9 cellular contexts compared by ENCODE assay signal in the genomic region with DNA sequence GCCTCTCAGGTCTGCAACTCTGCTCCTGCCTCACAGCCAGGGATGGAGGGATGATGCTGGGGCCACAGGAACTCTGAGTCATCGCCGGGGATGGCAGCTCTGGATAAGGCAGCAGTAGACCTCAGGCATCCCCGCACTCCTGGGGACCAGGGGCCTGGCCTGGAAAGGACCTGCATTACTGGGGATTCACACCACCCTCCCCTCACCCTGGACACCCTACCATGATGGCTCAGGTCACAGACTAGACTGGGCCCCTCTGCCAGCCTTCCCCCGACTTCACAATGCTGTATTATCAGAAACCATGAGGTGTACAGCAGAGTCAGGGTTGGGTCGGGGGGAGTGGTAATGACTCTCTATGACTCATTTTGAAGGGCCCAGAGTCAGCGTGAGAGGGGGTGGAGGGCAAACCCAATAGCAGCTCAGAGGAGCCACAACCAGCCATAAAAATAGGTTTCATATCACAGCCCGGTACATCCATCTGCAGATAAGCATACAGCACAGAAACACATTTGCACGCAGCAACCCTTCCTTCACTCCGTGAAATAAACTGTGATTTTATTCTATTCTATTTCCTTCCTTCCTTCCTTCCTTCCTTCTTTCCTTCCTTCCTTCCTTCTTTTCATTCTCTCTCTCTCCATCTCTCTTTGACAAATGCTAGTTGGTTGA. TPM values are rescaled to one million over a fixed set of nuclear protein-coding genes. Genes with fewer than 3 reads are reported as not detected.
DNase-seq lines count a peak whose midpoint lies in the region; ATAC-seq, FAIRE-seq and TF ChIP-seq lines count a peak whose summit lies in the region.
"Had no signal": no experiment of that assay in that cellular context is flagged by ENCODE, and none has a peak within 500 bp of the region (broad histone marks: within the 10 kb centered on the region; RNA-seq: fewer than 3 reads in every experiment).

No MANE protein-coding gene starts in this region.

- TF ChIP-seq CTCF in GM20000 (IDR thresholded peaks at IDR 0.05; ENCODE audit: extremely low read depth, missing control alignments): no peak
- TF ChIP-seq CTCF in GM12878 (IDR thresholded peaks at IDR 0.05 in 2 of 3, conservative IDR thresholded peaks at IDR 0.05 in 1 of 3; ENCODE audit: control insufficient read depth in 2 of 3, extremely low read depth in 1 of 3, insufficient read depth in 1 of 3, low read depth in 3 of 3, low read length in 3 of 3): no peak
- no peak for TF ChIP-seq CTCF in adrenal gland (IDR thresholded peaks at IDR 0.05)

- in situ Hi-C loops in GM12878 (cut with MboI): no loop called here

- no peak overlapping the region for H3K9ac ChIP-seq in GM12878 (ENCODE audit: control insufficient read depth, insufficient read depth, low read length)

- peak; percentile 77 for FAIRE-seq in GM12878 (lab: Jason Lieb, UNC)

- H3K36me3 ChIP-seq in GM12878 (ENCODE audit: control insufficient read depth in 2 of 2, insufficient read depth in 2 of 2, low read length in 1 of 2) (no peaks in the 10 kb centered on the region), adrenal gland (replicated peaks in 1 of 2) (no peaks in the 10 kb centered on the region)

- ATAC-seq in T-helper 17 cell (peak; percentile 91), GM12878 (no peak; the same call in 2 of the 3 replicates), GM21529 (IDR thresholded peaks at IDR 0.05; ENCODE audit: unreplicated experiment) (no peak)

- TF ChIP-seq RAD21 in GM12878 (IDR thresholded peaks at IDR 0.05; ENCODE audit: insufficient read depth, low read depth, low read length): peak; percentile 6; the same call in 1 of the 2 replicates

- no peak overlapping the region for H3K27ac Mint-ChIP-seq in T-helper 17 cell

- BruUV-seq in GM12878 (replicated peaks; lab: Mats Ljungman, UMichigan): no TSS peak

- peaks cover 14% of the 10 kb centered on the region for H3K4me1 Mint-ChIP-seq in T-helper 17 cell

- H3K27ac ChIP-seq in GM12878 (ENCODE audit: control insufficient read depth, insufficient read depth) (no peak overlapping the region), adrenal gland (no peak overlapping the region)

- CTCF ChIA-PET in GM12878 (lab: Yijun Ruan, JAX): no interaction called here

- no peak overlapping the region for H3K4me3 ChIP-seq in GM12878
- no peak overlapping the region for H3K4me3 ChIP-seq in adrenal gland

- POLR2A ChIA-PET in GM12878 (lab: Charles Lee): interaction anchor here (0.6 kb wide), 1 partner anchor 478 kb away, joined by 4 read pairs; no protein-coding TSS in a partner anchor

- no peak for TF ChIP-seq EP300 in GM12878 (IDR thresholded peaks at IDR 0.05; ENCODE audit: borderline replicate concordance in 1 of 2, control insufficient read depth in 1 of 2, low read depth in 2 of 2, low read length in 2 of 2)

- H4K20me1 ChIP-seq in GM12878 (ENCODE audit: control insufficient read depth, insufficient read depth): no peaks in the 10 kb centered on the region

- peaks cover 4% of the 10 kb centered on the region for H3K36me3 Mint-ChIP-seq in T-helper 17 cell (ENCODE audit: low read depth)

- peaks cover 5% of the 10 kb centered on the region for H3K27me3 Mint-ChIP-seq in T-helper 17 cell

- H3K4me3 Mint-ChIP-seq in T-helper 17 cell: peak overlapping the region; percentile 28

- H3K4me1 ChIP-seq in GM12878 (ENCODE audit: control insufficient read depth, insufficient read depth, low read length) (no peaks in the 10 kb centered on the region; the same call in 1 of the 2 replicates), adrenal gland (replicated peaks in 1 of 2) (no peaks in the 10 kb centered on the region)

- RAD21 ChIA-PET in GM12878 (lab: Charles Lee; ENCODE audit: unreplicated experiment): no interaction called here

- H2AFZ ChIP-seq in GM12878 (ENCODE audit: control insufficient read depth, low read depth, low read length): no peak overlapping the region

- TF ChIP-seq POLR2A in GM12878 (IDR thresholded peaks at IDR 0.05; ENCODE audit: low read depth, low read length) (no peak), adrenal gland (IDR thresholded peaks at IDR 0.05) (no peak)

- WGBS in GM12878 (ENCODE audit: insufficient coverage, insufficient replicate concordance, low lambda C conversion rate, missing lambda C conversion rate): 46% methylated on average over 9 of the region's 9 CpGs
- 56 to 66% (median 59%) methylated on average over 7 to 9 of the region's 9 CpGs for WGBS in adrenal gland, 4 donors

- intact Hi-C loops in GM12878 (cut with micrococcal nuclease; ENCODE audit: unreplicated experiment): no loop called here
- intact Hi-C loops in adrenal gland (cut with DNase I): no loop called here

- no peaks in the 10 kb centered on the region for H3K79me2 ChIP-seq in GM12878 (ENCODE audit: control insufficient read depth, insufficient read depth, low read length)

- no peaks in the 10 kb centered on the region for H3K27me3 ChIP-seq in GM12878 (replicated peaks in 1 of 2; ENCODE audit: control insufficient read depth in 2 of 2, insufficient read depth in 2 of 2, low read length in 1 of 2)
- H3K27me3 ChIP-seq in adrenal gland: peaks cover 5% of the 10 kb centered on the region

- SMC1A ChIA-PET in GM12878 (lab: Charles Lee; ENCODE audit: uncharacterized antibody, unreplicated experiment): no interaction called here

- H3K4me2 ChIP-seq in GM12878 (ENCODE audit: control insufficient read depth, insufficient read depth): no peak overlapping the region

- peak; percentile 64 for DNase-seq in GM20000 (ENCODE audit: low spot score)
- peak in 1 of 3 donors; percentile 10 for DNase-seq in T-helper 17 cell
- no peak for DNase-seq in GM12878 (ENCODE audit: low read depth, low spot score)
- DNase-seq in stimulated activated CD4-positive, alpha-beta T cell treated with anti-CD3 and anti-CD28 coated beads, TNF-alpha, amount 100 ng/mL, for 24 hours (ENCODE audit: low read depth in 3 of 3): peak; percentile 50 to 77 (median 70)
- no peak for DNase-seq in adrenal gland
- no peak for DNase-seq in NCI-H1092 (lab: John Stamatoyannopoulos, UW)
- DNase-seq in OCI-M1 (lab: John Stamatoyannopoulos, UW): no peak

- no peaks in the 10 kb centered on the region for H3K9me3 ChIP-seq in T-helper 17 cell (ENCODE audit: control insufficient read depth, low read length, poor library complexity, severe bottlenecking)
- no peaks in the 10 kb centered on the region; the same call in 1 of the 3 replicates for H3K9me3 ChIP-seq in GM12878 (replicated peaks; ENCODE audit: control insufficient read depth, insufficient read depth, low read length)
- H3K9me3 ChIP-seq in adrenal gland (replicated peaks in 1 of 3): no peaks in the 10 kb centered on the region

TF ChIP-seq in GM12878, 131 proteins besides CTCF, POLR2A, EP300 and RAD21 (continues in another document):
- no peak for TF ChIP-seq SKIL (IDR thresholded peaks at IDR 0.05; ENCODE audit: low read depth, poor library complexity, severe bottlenecking)
- peak; percentile 76 for TF ChIP-seq JUNB (IDR thresholded peaks at IDR 0.05)
- TF ChIP-seq SMAD1 (IDR thresholded peaks at IDR 0.05; ENCODE audit: low read depth, partially characterized antibody): no peak
- no peak for TF ChIP-seq NBN (IDR thresholded peaks at IDR 0.05)
- peak in 1 of 2 experiments; percentile 90; a peak in 2 of 4 replicates for TF ChIP-seq ETV6 (conservative IDR thresholded peaks at IDR 0.05 in 1 of 2, IDR thresholded peaks at IDR 0.05 in 1 of 2; ENCODE audit: borderline replicate concordance in 1 of 2, low read depth in 1 of 2)
- TF ChIP-seq WRNIP1 (IDR thresholded peaks at IDR 0.05; ENCODE audit: borderline replicate concordance, low read depth, low read length): no peak
- no peak for TF ChIP-seq SREBF2 (IDR thresholded peaks at IDR 0.05; ENCODE audit: low read length)
- no peak for TF ChIP-seq BACH1 (IDR thresholded peaks at IDR 0.05; ENCODE audit: borderline replicate concordance)
- TF ChIP-seq SIX5 (IDR thresholded peaks at IDR 0.05; ENCODE audit: low read depth, low read length, severe bottlenecking): no peak
- TF ChIP-seq ZNF274 (IDR thresholded peaks at IDR 0.05; ENCODE audit: insufficient read depth, insufficient read length): no peak

RNA-seq across cellular contexts. Expression of gene DYNLRB2, which starts 28.8 kb away (rescaled TPM):
- not detected for total RNA-seq in T-helper 17 cell
- total RNA-seq in GM12878 (2013; cell fraction: nucleolus; rRNA removed): not detected in 2 replicates
- total RNA-seq in GM12878 (2014; rRNA removed): not detected in 2 replicates
- total RNA-seq in GM12878 (2014; rRNA removed; fragmentation: Illumina TruSeq; extraction: Trizol): 0.40 TPM in 1 of 2 replicates, not detected in the other
- total RNA-seq in GM12878 (2021): not detected in 2 replicates
- 4.8 TPM for polyA plus RNA-seq in GM12878 (2011; ENCODE audit: low read depth)
- polyA plus RNA-seq in GM12878 (2011; rRNA removed): not detected in 2 replicates
- polyA plus RNA-seq in GM12878 (2011; cell fraction: cytosol; rRNA removed): not detected in 2 replicates
- polyA plus RNA-seq in GM12878 (2011; cell fraction: nucleus; rRNA removed): not detected in 2 replicates
- polyA plus RNA-seq in GM12878 (2012): 0.43 TPM in 1 of 2 replicates, not detected in the other
- 0.21 TPM in 1 of 2 replicates, not detected in the other for polyA plus RNA-seq in GM12878 (2014; fragmentation: Illumina TruSeq; extraction: Trizol)
- under 1 TPM; 0.33 to 0.52 TPM for polyA plus RNA-seq in GM12878 (2014; fragmentation: Nextera tagmentation; extraction: Ambion mirVana)
- 0.37 TPM in 1 of 2 replicates, not detected in the other for polyA plus RNA-seq in GM12878 (2014; rRNA removed)
- polyA plus RNA-seq in GM12878 (2016; fragmentation: Nextera tagmentation; extraction: Ambion mirVana): 1 to 10 TPM in 1 of 2 experiments, not detected in 1; 1.2 TPM
- polyA minus RNA-seq in GM12878 (2011; rRNA and poly(A)+ RNA removed): not detected in 2 replicates
- not detected in 2 replicates for polyA minus RNA-seq in GM12878 (2011; cell fraction: cytosol; rRNA and poly(A)+ RNA removed)
- not detected in 2 replicates for polyA minus RNA-seq in GM12878 (2011; cell fraction: nucleus; rRNA and poly(A)+ RNA removed)
- total RNA-seq in adrenal gland: 1 to 10 TPM in 7 of 8 donors, not detected in 1; 1.5 to 4.1 (median 2.7) TPM
- 1 to 10 TPM; 1.4 to 6.4 (median 5.7) TPM for polyA plus RNA-seq in adrenal gland
- total RNA-seq: LHCN-M2 had no signal

Comparison
In these comparisons a context has a peak if more than half of its experiments do, and no peak if none do; other contexts are left out.
1. DNase-seq: peak in GM20000 (single experiment) and stimulated activated CD4-positive, alpha-beta T cell treated with anti-CD3 and anti-CD28 coated beads, TNF-alpha, amount 100 ng/mL, for 24 hours (3 of 3); none in GM12878 (single experiment), adrenal gland (0 of 7), NCI-H1092 (single experiment) and OCI-M1 (single experiment).